ENCODE assay signal across 18 cellular contexts in the genomic region with DNA sequence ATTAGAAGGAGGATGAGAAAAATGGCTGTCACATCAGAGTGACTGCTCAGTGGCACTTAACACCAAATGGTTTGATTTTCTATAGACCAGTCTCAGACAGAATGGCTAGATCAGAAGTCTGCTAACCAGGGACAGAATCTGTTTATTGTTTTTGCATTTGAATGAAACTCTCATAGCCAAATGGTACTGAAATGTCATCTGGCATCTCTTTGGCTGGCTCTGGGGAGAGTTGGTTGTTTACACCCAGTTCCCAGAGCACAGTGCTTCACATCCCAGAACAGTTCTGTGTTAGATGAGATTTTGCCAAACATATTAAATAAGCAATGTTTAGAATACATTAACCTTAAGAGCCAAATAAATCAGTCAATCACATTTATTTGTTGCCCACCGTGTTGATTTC.
DNase-seq lines count a peak whose midpoint lies in the region; ATAC-seq and TF ChIP-seq lines count a peak whose summit lies in the region.
"Had no signal": no experiment of that assay in that cellular context is flagged by ENCODE, and none has a peak within 500 bp of the region (broad histone marks: within the 10 kb centered on the region; RNA-seq: fewer than 3 reads in every experiment).

No MANE protein-coding gene starts in this region.

- H3K9me1 ChIP-seq in IMR-90 (ENCODE audit: insufficient read depth, low read length): no peaks in the 10 kb centered on the region

- TF ChIP-seq CTCF in IMR-90 (conservative IDR thresholded peaks at IDR 0.05; ENCODE audit: low read depth, low read length): no peak

- no peaks in the 10 kb centered on the region for H3K27me3 ChIP-seq in IMR-90 (ENCODE audit: control insufficient read depth, insufficient read depth, low read length)
- H3K27me3 ChIP-seq: BE2C had no signal

- ATAC-seq in IMR-90 (ENCODE audit: low read depth): peak; percentile 32; the same call in 1 of the 2 replicates
- ATAC-seq: GM23338 had no signal

- H3K23ac ChIP-seq in IMR-90 (ENCODE audit: low read depth, low read length): no peak overlapping the region

- no peak overlapping the region for H2BK20ac ChIP-seq in IMR-90 (ENCODE audit: low read depth, low read length)

- no peak overlapping the region for H3K56ac ChIP-seq in IMR-90 (ENCODE audit: extremely low read depth, insufficient read depth, low read length)

- H4K20me1 ChIP-seq in IMR-90 (ENCODE audit: insufficient read depth, low read length): no peaks in the 10 kb centered on the region

- CTCF ChIA-PET in IMR-90 (lab: Yijun Ruan, JAX): no interaction called here

- H2BK120ac ChIP-seq in IMR-90 (ENCODE audit: low read depth, low read length): no peak overlapping the region

- no peak for TF ChIP-seq POLR2A in IMR-90 (IDR thresholded peaks at IDR 0.05; ENCODE audit: low read depth, low read length)

- no CpG with 5 or more reads among the region's 1 CpG for WGBS in IMR-90 (ENCODE audit: extremely low coverage in 2 of 2, insufficient read length in 1 of 2), 2 experiments
- WGBS in urinary bladder: 48% methylated on average over 1 of the region's 1 CpG

- intact Hi-C loops in IMR-90 (cut with micrococcal nuclease): no loop called here

- in situ Hi-C loops in IMR-90 (cut with MboI; ENCODE audit: low sequenced_read_pairs): no loop called here

- no TSS peak for BruUV-seq in IMR-90 (replicated peaks; lab: Mats Ljungman, UMichigan)

- no peaks in the 10 kb centered on the region for H3K9me3 ChIP-seq in IMR-90 (ENCODE audit: control insufficient read depth, insufficient read depth, low read length)
- H3K9me3 ChIP-seq: BE2C had no signal

- no peak overlapping the region for H2AK9ac ChIP-seq in IMR-90 (replicated peaks; ENCODE audit: low read depth, low read length, poor library complexity)

- no peak overlapping the region for H2AFZ ChIP-seq in IMR-90 (replicated peaks; ENCODE audit: low read length, poor library complexity)
- H2AFZ ChIP-seq: GM23338 had no signal

- H3K4me3 ChIP-seq in IMR-90 (ENCODE audit: insufficient read depth, low read depth, low read length) (no peak overlapping the region), urinary bladder (ENCODE audit: low read depth, low read length) (no peak overlapping the region)
- H3K4me3 ChIP-seq: GM23338 had no signal

- no peak overlapping the region for H3K9ac ChIP-seq in IMR-90 (ENCODE audit: low read depth, low read length)

- no peak overlapping the region for H3K27ac ChIP-seq in IMR-90 (ENCODE audit: insufficient read depth, low read length)
- peak overlapping the region; percentile 16 for H3K27ac ChIP-seq in urinary bladder (ENCODE audit: low read depth)

- H3K4ac ChIP-seq in IMR-90 (ENCODE audit: low read depth, low read length): no peak overlapping the region

- H3K14ac ChIP-seq in IMR-90 (replicated peaks; ENCODE audit: low read depth, low read length): no peak overlapping the region

- H3K18ac ChIP-seq in IMR-90 (ENCODE audit: low read depth, low read length): no peak overlapping the region

- H2AK5ac ChIP-seq in IMR-90 (ENCODE audit: low read depth, low read length): no peak overlapping the region

- dilution Hi-C loops in IMR-90 (cut with HindIII; ENCODE audit: low sequenced_read_pairs, unreplicated experiment): no loop called here

- H3K4me1 ChIP-seq in IMR-90 (ENCODE audit: control insufficient read depth, insufficient read depth, low read length) (peaks cover 2% of the 10 kb centered on the region; the same call in 1 of the 2 replicates), urinary bladder (ENCODE audit: insufficient read depth) (peaks cover 1% of the 10 kb centered on the region)
- H3K4me1 ChIP-seq: BE2C had no signal

- no peak overlapping the region for H2BK5ac ChIP-seq in IMR-90 (ENCODE audit: low read depth, low read length, poor library complexity, severe bottlenecking)

- no peak overlapping the region for H4K91ac ChIP-seq in IMR-90 (ENCODE audit: insufficient read depth, low read depth, low read length)

- H2BK15ac ChIP-seq in IMR-90 (ENCODE audit: low read depth, low read length): no peak overlapping the region

- DNase-seq in DMS79 (lab: John Stamatoyannopoulos, UW) (peak; percentile 3), IMR-90 (no peak), fibroblast of peridontal ligament (ENCODE audit: extremely low read depth) (peak; percentile 53), DMS53 treated with DMSO at 0.1 percent for 48 hours (lab: John Stamatoyannopoulos, UW; ENCODE audit: unreplicated experiment) (no peak)
- no peak for DNase-seq in activated T-cell treated with anti-CD3 and anti-CD28 coated beads, Interleukin-2, amount 50 U/mL, for 1 hour
- no peak for DNase-seq in activated CD4-positive, alpha-beta T cell treated with anti-CD3 and anti-CD28 coated beads, Interleukin-2, amount 50 U/mL, for 1 hour
- DNase-seq: BE2C; C1 segment of cervical spinal cord; CD4-positive, CD25-positive, alpha-beta regulatory T cell; CD8-positive, alpha-beta memory T cell; COR-L47; DMS 273 treated with DMSO at 0.1 percent for 48 hours; DMS53; GF-D8; HCEC 1CT; HFFc6 had no signal

- POLR2A ChIA-PET in IMR-90 (lab: Charles Lee; ENCODE audit: unreplicated experiment): no interaction called here

- H3K4me2 ChIP-seq in IMR-90 (ENCODE audit: low read depth, low read length): no peak overlapping the region
- H3K4me2 ChIP-seq: GM23338 had no signal

- no peak for TF ChIP-seq RAD21 in IMR-90 (IDR thresholded peaks at IDR 0.05; ENCODE audit: low read length)

- no peak overlapping the region for H4K5ac ChIP-seq in IMR-90 (ENCODE audit: low read depth, low read length)

- no peak overlapping the region for H4K8ac ChIP-seq in IMR-90 (ENCODE audit: low read depth in 2 of 2, low read length in 2 of 2)

- no peaks in the 10 kb centered on the region for H3K36me3 ChIP-seq in IMR-90 (ENCODE audit: control insufficient read depth, insufficient read depth, low read length)
- no peaks in the 10 kb centered on the region for H3K36me3 ChIP-seq in urinary bladder (ENCODE audit: insufficient read depth)
- H3K36me3 ChIP-seq: BE2C had no signal

- H3K79me1 ChIP-seq in IMR-90 (ENCODE audit: low read depth in 1 of 2, low read length in 2 of 2): no peaks in the 10 kb centered on the region

TF ChIP-seq in IMR-90, 13 proteins besides CTCF, POLR2A, EP300 and RAD21:
- TF ChIP-seq MAFK (IDR thresholded peaks at IDR 0.05; ENCODE audit: low read depth, low read length): no peak
- TF ChIP-seq NFE2L2 (IDR thresholded peaks at IDR 0.05; ENCODE audit: low read depth, low read length): no peak
- no peak for TF ChIP-seq MAZ (IDR thresholded peaks at IDR 0.05; ENCODE audit: borderline replicate concordance, low read depth, low read length)
- TF ChIP-seq MXI1 (IDR thresholded peaks at IDR 0.05; ENCODE audit: borderline replicate concordance, low read depth, low read length): no peak
- no peak for TF ChIP-seq USF2 (IDR thresholded peaks at IDR 0.05; ENCODE audit: low read depth, low read length)
- TF ChIP-seq RCOR1 (IDR thresholded peaks at IDR 0.05; ENCODE audit: insufficient replicate concordance, low read length): no peak
- no peak for TF ChIP-seq RFX5 (IDR thresholded peaks at IDR 0.05; ENCODE audit: low read depth, low read length)

Comparison
In these comparisons a context has a peak if more than half of its experiments do, and no peak if none do; other contexts are left out.
1. DNase-seq: peak in DMS79 (single experiment) and fibroblast of peridontal ligament (single experiment); none in IMR-90 (single experiment), activated T-cell treated with anti-CD3 and anti-CD28 coated beads, Interleukin-2, amount 50 U/mL, for 1 hour (single experiment), activated CD4-positive, alpha-beta T cell treated with anti-CD3 and anti-CD28 coated beads, Interleukin-2, amount 50 U/mL, for 1 hour (single experiment) and DMS53 treated with DMSO at 0.1 percent for 48 hours (single experiment).